Comparison of ENCODE assay signal across 8 cellular contexts in genomic region chr4:118278473-118279274, GRCh38.
A peak's percentile ranks its signal among the peaks of the same experiment; 100 is the strongest.
DNase-seq lines count a peak whose midpoint lies in the region; ATAC-seq and TF ChIP-seq lines count a peak whose summit lies in the region.

No MANE protein-coding gene starts in this region.

- peak; percentile 81 for TF ChIP-seq POLR2A in ovary (IDR thresholded peaks at IDR 0.05)

- peak overlapping the region; percentile 97 for H3K27ac Mint-ChIP-seq in activated naive CD8-positive, alpha-beta T cell treated with anti-CD3 and anti-CD28 coated beads, Interleukin-2, amount 10 ng/mL, durations not matched to agents 7 days and 5 days

- H3K4me1 ChIP-seq in ovary (ENCODE audit: insufficient read depth) (peaks cover 3% of the 10 kb centered on the region), tibial artery (peaks cover 0 to 23% (median 12%) of the 10 kb centered on the region in 4 donors)

- POLR2A ChIA-PET in activated naive CD8-positive, alpha-beta T cell treated with anti-CD3 and anti-CD28 coated beads, Interleukin-2, amount 10 ng/mL, durations not matched to agents 7 days and 5 days (lab: Charles Lee): no interaction called here

- WGBS in ovary, 3 donors: 0 to 1% (median 0%) methylated on average over 54 to 56 of the region's 56 CpGs

- DNase-seq in GM12864 (ENCODE audit: low read depth) (peak; percentile 93), NCI-H1105 treated with DMSO at 0.1 percent for 48 hours (lab: John Stamatoyannopoulos, UW) (peak; percentile 80), SKM-1 treated with dmso at 0.1 percent for 144 hours (lab: John Stamatoyannopoulos, UW; ENCODE audit: unreplicated experiment) (peak; percentile 96), Right ventricle myocardium inferior (ENCODE audit: missing footprints) (peak; percentile 97), ovary (peak; percentile 95 to 97 (median 95)), tibial artery (peak; percentile 94 to 96)
- DNase-seq in activated naive CD8-positive, alpha-beta T cell treated with anti-CD3 and anti-CD28 coated beads, Interleukin-2, amount 10 ng/mL, durations not matched to agents 7 days and 5 days: peak; percentile 95

- no peaks in the 10 kb centered on the region for H3K9me3 Mint-ChIP-seq in activated naive CD8-positive, alpha-beta T cell treated with anti-CD3 and anti-CD28 coated beads, Interleukin-2, amount 10 ng/mL, durations not matched to agents 7 days and 5 days

- no peaks in the 10 kb centered on the region for H3K27me3 Mint-ChIP-seq in activated naive CD8-positive, alpha-beta T cell treated with anti-CD3 and anti-CD28 coated beads, Interleukin-2, amount 10 ng/mL, durations not matched to agents 7 days and 5 days

- peak overlapping the region; percentile 81 to 97 for H3K27ac ChIP-seq in ovary
- H3K27ac ChIP-seq in tibial artery: peak overlapping the region; percentile 91 to 94

- intact Hi-C loops in Right ventricle myocardium inferior (cut with DNase I) (no loop called here), ovary (cut with DNase I) (no loop called here), tibial artery (cut with DNase I; ENCODE audit: low total_unique reads) (no loop called here)

- H3K4me1 Mint-ChIP-seq in activated naive CD8-positive, alpha-beta T cell treated with anti-CD3 and anti-CD28 coated beads, Interleukin-2, amount 10 ng/mL, durations not matched to agents 7 days and 5 days: peaks cover 30% of the 10 kb centered on the region

- TF ChIP-seq CTCF in GM12864 (IDR thresholded peaks at IDR 0.05; ENCODE audit: low read depth, low read length, missing control alignments) (no peak), ovary (IDR thresholded peaks at IDR 0.05) (peak in 1 of 3 donors; percentile 15), tibial artery (IDR thresholded peaks at IDR 0.05) (no peak)

- ATAC-seq in HG02678 (IDR thresholded peaks at IDR 0.05; ENCODE audit: unreplicated experiment) (peak; percentile 86), Right ventricle myocardium inferior (peak; percentile 99)
- ATAC-seq in activated naive CD8-positive, alpha-beta T cell treated with anti-CD3 and anti-CD28 coated beads, Interleukin-2, amount 10 ng/mL, durations not matched to agents 7 days and 5 days (ENCODE audit: low read depth): peak; percentile 96

- H3K27me3 ChIP-seq in ovary: no peaks in the 10 kb centered on the region
- H3K27me3 ChIP-seq in tibial artery: no peaks in the 10 kb centered on the region

- no peaks in the 10 kb centered on the region for H3K9me3 ChIP-seq in ovary
- H3K9me3 ChIP-seq in tibial artery: no peaks in the 10 kb centered on the region

- peaks cover 26% of the 10 kb centered on the region for H3K36me3 Mint-ChIP-seq in activated naive CD8-positive, alpha-beta T cell treated with anti-CD3 and anti-CD28 coated beads, Interleukin-2, amount 10 ng/mL, durations not matched to agents 7 days and 5 days

- no peak for TF ChIP-seq EP300 in ovary (IDR thresholded peaks at IDR 0.05)

- H3K4me3 Mint-ChIP-seq in activated naive CD8-positive, alpha-beta T cell treated with anti-CD3 and anti-CD28 coated beads, Interleukin-2, amount 10 ng/mL, durations not matched to agents 7 days and 5 days: peak overlapping the region; percentile 91

- H3K36me3 ChIP-seq in ovary: no peaks in the 10 kb centered on the region
- H3K36me3 ChIP-seq in tibial artery: peaks cover 0 to 6% (median 0%) of the 10 kb centered on the region in 3 donors

- H3K4me3 ChIP-seq in GM12864 (ENCODE audit: low read depth, low read length) (peak overlapping the region; percentile 95), ovary (peak overlapping the region; percentile 80), tibial artery (peak overlapping the region; percentile 79)

Comparison
In these comparisons a context has a peak if more than half of its experiments do, and no peak if none do; other contexts are left out.
1. Peak in every context shown above with its lines: DNase-seq, ATAC-seq, H3K4me3 ChIP-seq and H3K27ac ChIP-seq.